ENCODE assay signal across 1 cellular context in the genomic region with DNA sequence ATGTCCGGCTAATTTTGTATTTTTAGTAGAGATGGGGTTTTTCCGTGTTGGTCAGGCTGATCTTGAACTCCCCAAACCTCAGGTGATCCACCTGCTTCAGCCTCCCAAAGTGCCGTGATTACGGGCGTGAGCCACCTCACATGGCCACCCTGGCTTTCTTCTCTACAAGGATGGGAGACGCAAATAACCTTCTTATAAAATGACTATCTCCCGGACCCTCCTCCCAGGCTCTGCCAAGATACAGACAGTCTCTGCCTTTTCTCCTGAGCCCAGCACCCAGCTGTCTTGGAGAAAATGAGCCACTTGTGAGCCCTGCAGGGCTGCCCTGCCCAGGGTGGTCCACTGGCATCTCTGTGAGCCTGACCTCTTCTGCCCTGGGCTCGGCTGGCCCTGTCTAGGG.
TF ChIP-seq lines count a peak whose summit lies in the region.

No MANE protein-coding gene starts in this region.

TF ChIP-seq in H1, 55 proteins besides CTCF, POLR2A, EP300 and RAD21:
- no peak for TF ChIP-seq CTBP2 (IDR thresholded peaks at IDR 0.05; ENCODE audit: borderline replicate concordance, insufficient read depth, insufficient read length, low read length)
- TF ChIP-seq, protein P1, sequence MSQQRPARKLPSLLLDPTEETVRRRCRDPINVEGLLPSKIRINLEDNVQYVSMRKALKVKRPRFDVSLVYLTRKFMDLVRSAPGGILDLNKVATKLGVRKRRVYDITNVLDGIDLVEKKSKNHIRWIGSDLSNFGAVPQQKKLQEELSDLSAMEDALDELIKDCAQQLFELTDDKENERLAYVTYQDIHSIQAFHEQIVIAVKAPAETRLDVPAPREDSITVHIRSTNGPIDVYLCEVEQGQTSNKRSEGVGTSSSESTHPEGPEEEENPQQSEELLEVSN (IDR thresholded peaks at IDR 0.05) = no peak
